Comparison of ENCODE assay signal across 15 cellular contexts in the genomic region with DNA sequence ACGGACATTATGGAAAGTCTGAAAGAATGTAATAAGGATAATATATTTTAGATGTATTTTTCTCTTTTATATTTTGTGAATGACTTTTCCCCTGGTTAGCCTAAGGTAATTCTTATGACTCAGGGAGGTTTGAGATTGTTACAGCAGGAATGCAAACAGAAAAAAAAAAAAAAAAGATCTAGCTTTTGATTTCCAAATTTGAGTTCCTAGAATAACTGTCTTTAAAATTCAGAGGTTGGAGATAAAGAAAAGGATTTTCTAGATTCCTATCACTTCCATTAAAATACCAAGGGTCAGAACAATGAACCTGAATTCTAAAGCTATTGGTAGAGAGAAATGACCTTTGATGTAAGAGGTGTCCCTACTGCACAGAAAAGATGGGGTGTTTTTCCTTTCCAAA. TPM values are rescaled to one million over a fixed set of nuclear protein-coding genes. Genes with fewer than 3 reads are reported as not detected.
DNase-seq lines count a peak whose midpoint lies in the region; ATAC-seq, FAIRE-seq and TF ChIP-seq lines count a peak whose summit lies in the region.
"Had no signal": no experiment of that assay in that cellular context is flagged by ENCODE, and none has a peak within 500 bp of the region (broad histone marks: within the 10 kb centered on the region; RNA-seq: fewer than 3 reads in every experiment).

No MANE protein-coding gene starts in this region.

- TF ChIP-seq POLR2A in HepG2 (IDR thresholded peaks at IDR 0.05; ENCODE audit: insufficient read depth in 1 of 2, low read depth in 2 of 2, low read length in 2 of 2), result no peak

- intact Hi-C loops in HepG2 (cut with micrococcal nuclease; ENCODE audit: unreplicated experiment), result no loop called here

- FAIRE-seq in HepG2 (lab: Jason Lieb, UNC), result no peak
- FAIRE-seq: D721Med, G401.6, GM12891, GM19239 had no signal

- H3K4me3 ChIP-seq in GM23338 (no peak overlapping the region), adipocyte (ENCODE audit: low read length) (no peak overlapping the region), fibroblast of the aortic adventitia (ENCODE audit: low read depth, low read length) (no peak overlapping the region), smooth muscle cell (no peak overlapping the region), HepG2 (replicated peaks in 1 of 3; ENCODE audit: insufficient read depth in 1 of 3, low read depth in 2 of 3, low read length in 3 of 3) (no peak overlapping the region)
- H3K4me3 ChIP-seq: BLaER1 treated with 17β-estradiol and CSF1 and Interleukin-3, amounts not matched to agents 10 nM and 100 nM; HAP-1 had no signal

- ATAC-seq in GM23338 (no peak), HepG2 (no peak)
- ATAC-seq: CD8-positive, alpha-beta T cell had no signal

- H3K36me3 Mint-ChIP-seq in GM23338 (ENCODE audit: low read depth), result peaks cover 43% of the 10 kb centered on the region

- TF ChIP-seq EP300 in HepG2 (IDR thresholded peaks at IDR 0.05; ENCODE audit: low read depth in 2 of 2, low read length in 2 of 2) (no peak), HepG2 (CRISPR knock-in tag; IDR thresholded peaks at IDR 0.05; ENCODE audit: borderline replicate concordance) (no peak)

- no peaks in the 10 kb centered on the region for H4K20me1 ChIP-seq in GM23338 (replicated peaks; ENCODE audit: insufficient read depth)
- no peaks in the 10 kb centered on the region for H4K20me1 ChIP-seq in smooth muscle cell (ENCODE audit: low read depth)
- H4K20me1 ChIP-seq in HepG2 (ENCODE audit: insufficient read depth, low read length), result no peaks in the 10 kb centered on the region
- H4K20me1 ChIP-seq: BLaER1 treated with 17β-estradiol and CSF1 and Interleukin-3, amounts not matched to agents 10 nM and 100 nM had no signal

- H3K27me3 ChIP-seq in GM23338 (ENCODE audit: insufficient read depth), result no peaks in the 10 kb centered on the region
- no peaks in the 10 kb centered on the region for H3K27me3 ChIP-seq in adipocyte (replicated peaks; ENCODE audit: control insufficient read depth, insufficient read depth, low read length)
- no peaks in the 10 kb centered on the region for H3K27me3 ChIP-seq in smooth muscle cell (ENCODE audit: low read depth)
- H3K27me3 ChIP-seq in HepG2 (ENCODE audit: control insufficient read depth in 1 of 2, insufficient read depth in 2 of 2, low read length in 2 of 2), result no peaks in the 10 kb centered on the region
- H3K27me3 ChIP-seq: BLaER1 treated with 17β-estradiol and CSF1 and Interleukin-3, amounts not matched to agents 10 nM and 100 nM had no signal

- in situ Hi-C loops in HepG2 (cut with HindIII; ENCODE audit: extremely low pct_ligation_motif_present, low pct_unique_long_range_greater_than_20kb), result no loop called here

- TF ChIP-seq CTCF in GM23338 (conservative IDR thresholded peaks at IDR 0.05; ENCODE audit: low read depth in 2 of 2) (no peak), fibroblast of the aortic adventitia (IDR thresholded peaks at IDR 0.05; ENCODE audit: insufficient read depth, low read length) (no peak), smooth muscle cell (IDR thresholded peaks at IDR 0.05; ENCODE audit: borderline replicate concordance, insufficient read depth, poor library complexity, severe bottlenecking) (no peak), HepG2 (CRISPR knock-in tag; IDR thresholded peaks at IDR 0.05) (no peak)

- H3K9me3 Mint-ChIP-seq in GM23338, result no peaks in the 10 kb centered on the region; the same call in 2 of the 3 replicates
- H3K9me3 Mint-ChIP-seq: CD8-positive, alpha-beta T cell had no signal

- H3K4me1 ChIP-seq in GM23338 (ENCODE audit: insufficient read depth) (peaks cover 25% of the 10 kb centered on the region), adipocyte (ENCODE audit: control insufficient read depth, insufficient read depth, low read length) (peaks cover 13% of the 10 kb centered on the region), smooth muscle cell (ENCODE audit: low read depth) (no peaks in the 10 kb centered on the region), HepG2 (ENCODE audit: insufficient read depth, low read length) (no peaks in the 10 kb centered on the region; the same call in 1 of the 2 replicates)
- H3K4me1 ChIP-seq: BLaER1 treated with 17β-estradiol and CSF1 and Interleukin-3, amounts not matched to agents 10 nM and 100 nM had no signal

- TF ChIP-seq RAD21 in HepG2 (CRISPR knock-in tag; IDR thresholded peaks at IDR 0.05), result no peak

- CTCF ChIA-PET in HepG2 (lab: Yijun Ruan, JAX; ENCODE audit: low intra/inter-chr PET ratio, low total read pairs), result no interaction called here

- H3K27me3 Mint-ChIP-seq in GM23338 (ENCODE audit: insufficient read depth, low read depth, poor library complexity), result peaks cover 2% of the 10 kb centered on the region
- H3K27me3 Mint-ChIP-seq: B cell had no signal

- H3K4me1 Mint-ChIP-seq in GM23338, result peaks cover 19% of the 10 kb centered on the region
- H3K4me1 Mint-ChIP-seq: B cell had no signal

- no peak overlapping the region for H2AFZ ChIP-seq in GM23338
- H2AFZ ChIP-seq in smooth muscle cell (ENCODE audit: low read depth), result no peak overlapping the region
- H2AFZ ChIP-seq in HepG2 (ENCODE audit: low read length), result no peak overlapping the region

- 94% methylated on average over 1 of the region's 1 CpG for WGBS in smooth muscle cell (ENCODE audit: low lambda C conversion rate)
- WGBS in HepG2 (ENCODE audit: low lambda C conversion rate), result 91% methylated on average over 1 of the region's 1 CpG

- H3K27ac Mint-ChIP-seq in GM23338, result no peak overlapping the region
- H3K27ac Mint-ChIP-seq: B cell; CD8-positive, alpha-beta T cell had no signal

- no peaks in the 10 kb centered on the region for H3K36me3 ChIP-seq in GM23338 (ENCODE audit: insufficient read depth)
- no peaks in the 10 kb centered on the region for H3K36me3 ChIP-seq in adipocyte (ENCODE audit: control insufficient read depth, insufficient read depth, low read length, severe bottlenecking)
- no peaks in the 10 kb centered on the region for H3K36me3 ChIP-seq in smooth muscle cell (ENCODE audit: low read depth)
- H3K36me3 ChIP-seq in HepG2 (replicated peaks in 1 of 2; ENCODE audit: control insufficient read depth in 1 of 2, insufficient read depth in 2 of 2, low read length in 2 of 2), result no peaks in the 10 kb centered on the region
- H3K36me3 ChIP-seq: BLaER1 treated with 17β-estradiol and CSF1 and Interleukin-3, amounts not matched to agents 10 nM and 100 nM; HAP-1 had no signal

- H3F3A ChIP-seq in GM23338 (replicated peaks; ENCODE audit: low read depth) (no peaks in the 10 kb centered on the region), smooth muscle cell (ENCODE audit: low read depth) (no peaks in the 10 kb centered on the region)

- H3K9me3 ChIP-seq in adipocyte (ENCODE audit: control insufficient read depth, low read length) (no peaks in the 10 kb centered on the region), smooth muscle cell (replicated peaks; ENCODE audit: low read depth) (no peaks in the 10 kb centered on the region), HepG2 (ENCODE audit: low read length) (no peaks in the 10 kb centered on the region)

- H3K27ac ChIP-seq in GM23338 (ENCODE audit: low read depth) (peak overlapping the region; percentile 84), smooth muscle cell (ENCODE audit: low read depth) (no peak overlapping the region), HepG2 (ENCODE audit: extremely low read length, insufficient read depth, low read length) (no peak overlapping the region)
- H3K27ac ChIP-seq: BLaER1 treated with 17β-estradiol and CSF1 and Interleukin-3, amounts not matched to agents 10 nM and 100 nM had no signal

- DNase-seq in GM23338 (ENCODE audit: low spot score) (peak; percentile 45), adipocyte (ENCODE audit: low read depth) (peak; percentile 6), fibroblast of the aortic adventitia (ENCODE audit: low read depth) (peak; percentile 4), renal cortical epithelial cell (ENCODE audit: low read depth) (peak; percentile 48), smooth muscle cell (lab: John Stamatoyannopoulos, UW; ENCODE audit: unreplicated experiment) (no peak), HepG2 (ENCODE audit: low spot score) (no peak)
- no peak for DNase-seq in stimulated activated CD4-positive, alpha-beta T cell treated with anti-CD3 and anti-CD28 coated beads, Interleukin-2, amount 100 ng/mL, for 24 hours
- DNase-seq: CD8-positive, alpha-beta T cell had no signal

- no peak overlapping the region for H3K4me3 Mint-ChIP-seq in GM23338
- H3K4me3 Mint-ChIP-seq: B cell; CD8-positive, alpha-beta T cell had no signal

- POLR2A ChIA-PET in HepG2 (lab: Yijun Ruan, JAX), result no interaction called here

- H3K9me2 ChIP-seq in GM23338 (ENCODE audit: insufficient read depth), result peaks cover 15% of the 10 kb centered on the region

- H3K79me2 ChIP-seq in GM23338 (replicated peaks; ENCODE audit: insufficient read depth), result no peaks in the 10 kb centered on the region
- H3K79me2 ChIP-seq in smooth muscle cell (ENCODE audit: low read depth), result no peaks in the 10 kb centered on the region
- no peaks in the 10 kb centered on the region for H3K79me2 ChIP-seq in HepG2 (ENCODE audit: insufficient read depth, low read length)

- BruUV-seq in HepG2 (replicated peaks; lab: Mats Ljungman, UMichigan), result no TSS peak

- H3K9ac ChIP-seq in adipocyte (ENCODE audit: low read length), result no peak overlapping the region
- H3K9ac ChIP-seq in smooth muscle cell (ENCODE audit: low read depth), result no peak overlapping the region
- H3K9ac ChIP-seq in HepG2 (ENCODE audit: insufficient read depth, low read depth, low read length), result no peak overlapping the region
- H3K9ac ChIP-seq: BLaER1 treated with 17β-estradiol and CSF1 and Interleukin-3, amounts not matched to agents 10 nM and 100 nM had no signal

- H3K4me2 ChIP-seq in GM23338, result peak overlapping the region; percentile 39; the same call in 1 of the 2 replicates
- no peak overlapping the region for H3K4me2 ChIP-seq in smooth muscle cell
- no peak overlapping the region for H3K4me2 ChIP-seq in HepG2 (ENCODE audit: low read depth, low read length)
- H3K4me2 ChIP-seq: BLaER1 treated with 17β-estradiol and CSF1 and Interleukin-3, amounts not matched to agents 10 nM and 100 nM had no signal

RNA-seq across cellular contexts. Expression of a gene that starts 27.3 kb away (rescaled TPM):
- 44.8 and 53.6 TPM in 2 replicates for total RNA-seq in GM23338 (2014; rRNA removed; shearing (Covaris generic))
- polyA plus RNA-seq in GM23338 (2016; fragmentation: Nextera tagmentation; extraction: Ambion mirVana) (22.2 and 23.8 TPM in 2 replicates), smooth muscle cell (6.8 and 23.0 TPM in 2 replicates), HepG2 (2011; rRNA removed) (214 and 235 TPM in 2 replicates)
- total RNA-seq in fibroblast of the aortic adventitia (ENCODE audit: low replicate concordance) (17.6 and 22.5 TPM in 2 replicates), renal cortical epithelial cell (26.4 and 78.8 TPM in 2 replicates), smooth muscle cell (27.1 and 40.5 TPM in 2 replicates), HepG2 (2016; rRNA removed; fragmentation: Illumina TruSeq; extraction: Trizol) (67.0 and 70.0 TPM in 2 replicates)
- total RNA-seq in HepG2 (2016; cell fraction: cytosol; rRNA removed; fragmentation: Illumina TruSeq; extraction: Trizol; ENCODE audit: low read depth), result 13.0 and 13.6 TPM in 2 replicates
- total RNA-seq in HepG2 (2016; cell fraction: insoluble cytoplasmic fraction; rRNA removed; fragmentation: Illumina TruSeq; extraction: Trizol), result 62.1 and 68.7 TPM in 2 replicates
- 26.5 and 27.0 TPM in 2 replicates for total RNA-seq in HepG2 (2016; cell fraction: membrane; rRNA removed; fragmentation: Illumina TruSeq; extraction: Trizol)
- 68.6 and 77.4 TPM in 2 replicates for total RNA-seq in HepG2 (2016; cell fraction: nucleus; rRNA removed; fragmentation: Illumina TruSeq; extraction: Trizol)
- polyA plus RNA-seq in HepG2 (2011; cell fraction: cytosol; rRNA removed), result 176 and 202 TPM in 2 replicates
- polyA plus RNA-seq in HepG2 (2011; cell fraction: nucleus; rRNA removed), result 210 and 216 TPM in 2 replicates
- polyA plus RNA-seq in HepG2 (2012), result 137 and 141 TPM in 2 replicates
- polyA plus RNA-seq in HepG2 (2016; cell fraction: cytosol; fragmentation: Illumina TruSeq; extraction: Trizol; ENCODE audit: low read depth), result 3.8 and 5.1 TPM in 2 replicates
- polyA plus RNA-seq in HepG2 (2016; cell fraction: insoluble cytoplasmic fraction; fragmentation: Illumina TruSeq; extraction: Trizol; ENCODE audit: low read depth), result 56.4 and 60.9 TPM in 2 replicates
- polyA plus RNA-seq in HepG2 (2016; cell fraction: membrane; fragmentation: Illumina TruSeq; extraction: Trizol; ENCODE audit: low read depth), result 12.3 and 13.0 TPM in 2 replicates
- 95.8 and 106 TPM in 2 replicates for polyA plus RNA-seq in HepG2 (2016; cell fraction: nucleus; fragmentation: Illumina TruSeq; extraction: Trizol; ENCODE audit: insufficient read depth, low read depth)
- 14.6 and 459 TPM in 2 replicates for polyA minus RNA-seq in HepG2 (2011; rRNA and poly(A)+ RNA removed; ENCODE audit: low replicate concordance)
- 141 and 150 TPM in 2 replicates for polyA minus RNA-seq in HepG2 (2011; cell fraction: cytosol; rRNA and poly(A)+ RNA removed)
- 189 and 226 TPM in 2 replicates for polyA minus RNA-seq in HepG2 (2011; cell fraction: nucleus; rRNA and poly(A)+ RNA removed)

Comparison
In these comparisons a context has a peak if more than half of its experiments do, and no peak if none do; other contexts are left out.
1. DNase-seq: peak in GM23338 (single experiment), adipocyte (single experiment), fibroblast of the aortic adventitia (single experiment) and renal cortical epithelial cell (single experiment); none in stimulated activated CD4-positive, alpha-beta T cell treated with anti-CD3 and anti-CD28 coated beads, Interleukin-2, amount 100 ng/mL, for 24 hours (0 of 2), smooth muscle cell (single experiment) and HepG2 (single experiment).